In the genomic region with DNA sequence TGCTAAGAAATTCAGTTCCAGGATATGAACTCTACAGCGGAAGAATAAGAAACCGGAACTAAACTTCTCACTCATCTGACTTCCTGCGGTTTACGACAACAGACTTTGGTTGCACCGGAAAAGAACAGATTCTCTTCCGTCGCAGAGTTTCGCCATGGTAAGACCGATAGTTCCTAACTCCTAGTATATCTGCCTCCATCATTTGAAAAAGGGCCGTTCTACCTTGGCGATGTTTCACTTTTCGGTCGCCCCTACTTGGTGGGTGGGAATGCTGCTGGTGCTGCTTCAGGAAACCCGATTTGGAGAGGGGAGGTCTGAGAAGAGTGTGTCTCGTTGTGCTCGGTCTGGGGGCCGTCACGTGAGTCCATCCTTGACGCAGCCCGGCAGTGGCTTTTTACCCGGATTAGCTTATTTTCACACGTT, we compare ENCODE assay signal across 8 cellular contexts. TPM values are rescaled to one million over a fixed set of nuclear protein-coding genes. Genes with fewer than 3 reads are reported as not detected.
A peak's percentile ranks its signal among the peaks of the same experiment; 100 is the strongest.
DNase-seq lines count a peak whose midpoint lies in the region; ATAC-seq and TF ChIP-seq lines count a peak whose summit lies in the region.

A gene (plus strand): TSS at position 132 of the 423 bp plus-strand sequence. CDS start 23 bp downstream, at position 155.

- intact Hi-C loops in activated CD4-positive, alpha-beta memory T cell treated with anti-CD3 and anti-CD28 coated beads for 36 hours (cut with micrococcal nuclease): loop anchor here (1.0 to 5.0 kb wide), 3 partner anchors 46 to 163 kb away; a partner anchor contains a TSS

- no peaks in the 10 kb centered on the region for H3K27me3 Mint-ChIP-seq in activated CD4-positive, alpha-beta memory T cell treated with anti-CD3 and anti-CD28 coated beads for 36 hours
- H3K27me3 Mint-ChIP-seq in glutamatergic neuron (ENCODE audit: unreplicated experiment): peaks cover 2% of the 10 kb centered on the region

- H3K36me3 Mint-ChIP-seq in activated CD4-positive, alpha-beta memory T cell treated with anti-CD3 and anti-CD28 coated beads for 36 hours: peaks cover 35% of the 10 kb centered on the region
- H3K36me3 Mint-ChIP-seq in glutamatergic neuron (ENCODE audit: unreplicated experiment): no peaks in the 10 kb centered on the region

- CTCF ChIA-PET in activated CD4-positive, alpha-beta memory T cell treated with anti-CD3 and anti-CD28 coated beads for 36 hours (lab: Charles Lee): no interaction called here

- peak within 1 kb of the TSS; percentile 95 for H3K27ac Mint-ChIP-seq in activated CD4-positive, alpha-beta memory T cell treated with anti-CD3 and anti-CD28 coated beads for 36 hours
- peak within 1 kb of the TSS; percentile 93 for H3K27ac Mint-ChIP-seq in glutamatergic neuron (ENCODE audit: unreplicated experiment)

- peak; percentile 68 for ATAC-seq in GM19043 (IDR thresholded peaks at IDR 0.05; ENCODE audit: low read depth, unreplicated experiment)

- POLR2A ChIA-PET in activated CD4-positive, alpha-beta memory T cell treated with anti-CD3 and anti-CD28 coated beads for 36 hours (lab: Charles Lee): no interaction called here

- H3K4me1 Mint-ChIP-seq in activated CD4-positive, alpha-beta memory T cell treated with anti-CD3 and anti-CD28 coated beads for 36 hours (ENCODE audit: low read depth): peaks cover 45% of the 10 kb centered on the region
- no peaks in the 10 kb centered on the region for H3K4me1 Mint-ChIP-seq in glutamatergic neuron (ENCODE audit: low read depth, unreplicated experiment)

- in situ Hi-C loops in KBM-7 (cut with MboI; ENCODE audit: low pct_unique_long_range_greater_than_20kb, low sequenced_read_pairs): no loop called here

- H3K4me3 Mint-ChIP-seq in activated CD4-positive, alpha-beta memory T cell treated with anti-CD3 and anti-CD28 coated beads for 36 hours: peak within 1 kb of the TSS; percentile 94
- peak within 1 kb of the TSS; percentile 95 for H3K4me3 Mint-ChIP-seq in glutamatergic neuron (ENCODE audit: unreplicated experiment)

- DNase-seq in KBM-7: peak; percentile 85
- DNase-seq in activated CD4-positive, alpha-beta memory T cell treated with anti-CD3 and anti-CD28 coated beads for 36 hours: peak; percentile 57
- peak; percentile 24 for DNase-seq in glutamatergic neuron
- peak; percentile 22 for DNase-seq in stimulated activated CD4-positive, alpha-beta T cell treated with anti-CD3 and anti-CD28 coated beads, Interleukin-2, amount 100 ng/mL, for 4 hours (ENCODE audit: low read depth)
- no peak for DNase-seq in COLO829 (ENCODE audit: low spot score)
- no peak for DNase-seq in AG08396 (ENCODE audit: low spot score)
- DNase-seq in NCI-H1417 (lab: John Stamatoyannopoulos, UW): no peak

- TF ChIP-seq CTCF in glutamatergic neuron (IDR thresholded peaks at IDR 0.05; ENCODE audit: partially characterized antibody, unreplicated experiment): no peak

- H3K9me3 Mint-ChIP-seq in activated CD4-positive, alpha-beta memory T cell treated with anti-CD3 and anti-CD28 coated beads for 36 hours: no peaks in the 10 kb centered on the region
- no peaks in the 10 kb centered on the region for H3K9me3 Mint-ChIP-seq in glutamatergic neuron (ENCODE audit: unreplicated experiment)

RNA-seq across cellular contexts. Expression of the gene that starts here (rescaled TPM):
- total RNA-seq in activated CD4-positive, alpha-beta memory T cell treated with anti-CD3 and anti-CD28 coated beads for 36 hours: 100 to 1,000 TPM; 295 to 302 TPM
- 152 TPM for total RNA-seq in glutamatergic neuron (ENCODE audit: unreplicated experiment)

Comparison
In these comparisons a context has a peak if more than half of its experiments do, and no peak if none do; other contexts are left out.
1. DNase-seq: peak in KBM-7 (single experiment), activated CD4-positive, alpha-beta memory T cell treated with anti-CD3 and anti-CD28 coated beads for 36 hours (single experiment), glutamatergic neuron (single experiment) and stimulated activated CD4-positive, alpha-beta T cell treated with anti-CD3 and anti-CD28 coated beads, Interleukin-2, amount 100 ng/mL, for 4 hours (single experiment); none in COLO829 (single experiment), AG08396 (single experiment) and NCI-H1417 (0 of 3).